In genomic region chr2:2806711-2807110, GRCh38 we compare ENCODE assay signal across 13 cellular contexts.
A peak's percentile ranks its signal among the peaks of the same experiment; 100 is the strongest.
DNase-seq lines count a peak whose midpoint lies in the region; ATAC-seq and TF ChIP-seq lines count a peak whose summit lies in the region.
"Had no signal": no experiment of that assay in that cellular context is flagged by ENCODE, and none has a peak within 500 bp of the region (broad histone marks: within the 10 kb centered on the region; RNA-seq: fewer than 3 reads in every experiment).

No MANE protein-coding gene starts in this region.

- H3K4me1 Mint-ChIP-seq in WTC11, result peaks cover 4% of the 10 kb centered on the region; the same call in 1 of the 2 replicates
- H3K4me1 Mint-ChIP-seq: CD4-positive, CD25-positive, alpha-beta regulatory T cell had no signal

- no peak overlapping the region for H3K27ac Mint-ChIP-seq in WTC11
- H3K27ac Mint-ChIP-seq: CD4-positive, CD25-positive, alpha-beta regulatory T cell; HFFc6 had no signal

- intact Hi-C loops in upper lobe of right lung (cut with DNase I), result no loop called here

- CTCF ChIA-PET in WTC11 (lab: Charles Lee), result no interaction called here

- peaks cover 15% of the 10 kb centered on the region for H3K36me3 Mint-ChIP-seq in WTC11
- H3K36me3 Mint-ChIP-seq: CD4-positive, CD25-positive, alpha-beta regulatory T cell had no signal

- H3K4me3 ChIP-seq in H7 (ENCODE audit: insufficient read depth, low read depth, low read length) (no peak overlapping the region), upper lobe of right lung (no peak overlapping the region)
- H3K4me3 ChIP-seq: BLaER1 treated with 17β-estradiol and CSF1 and Interleukin-3, amounts not matched to agents 10 nM and 100 nM had no signal

- peaks cover 3% of the 10 kb centered on the region for H3K27me3 Mint-ChIP-seq in WTC11 (ENCODE audit: low read depth)
- H3K27me3 Mint-ChIP-seq: CD4-positive, CD25-positive, alpha-beta regulatory T cell had no signal

- no peaks in the 10 kb centered on the region for H3K27me3 ChIP-seq in H7 (ENCODE audit: control insufficient read depth, insufficient read depth, low read length)
- H3K27me3 ChIP-seq in upper lobe of right lung, result no peaks in the 10 kb centered on the region
- H3K27me3 ChIP-seq: BLaER1 treated with 17β-estradiol and CSF1 and Interleukin-3, amounts not matched to agents 10 nM and 100 nM had no signal

- H3K4me3 Mint-ChIP-seq in WTC11, result no peak overlapping the region
- H3K4me3 Mint-ChIP-seq: CD4-positive, CD25-positive, alpha-beta regulatory T cell; HFFc6 had no signal

- peaks cover 32% of the 10 kb centered on the region for H3K9me3 Mint-ChIP-seq in WTC11

- H3K9me3 ChIP-seq in upper lobe of right lung, result no peaks in the 10 kb centered on the region

- peak; percentile 18 for ATAC-seq in upper lobe of right lung
- no peak for ATAC-seq in WTC11

- no peaks in the 10 kb centered on the region for H3K4me1 ChIP-seq in upper lobe of right lung

- peak; percentile 26 for DNase-seq in activated CD8-positive, alpha-beta memory T cell treated with anti-CD3 and anti-CD28 coated beads for 24 hours
- no peak for DNase-seq in activated CD8-positive, alpha-beta memory T cell treated with anti-CD3 and anti-CD28 coated beads, Interleukin-2, amount 50 U/mL, for 48 hours
- DNase-seq in H7, result peak; percentile 17
- DNase-seq in islet precursor cell, result peak; percentile 18
- no peak for DNase-seq in upper lobe of right lung
- no peak for DNase-seq in SK-N-DZ (ENCODE audit: low spot score)
- no peak for DNase-seq in WTC11 (ENCODE audit: low spot score)
- DNase-seq: ACHN; CD4-positive, CD25-positive, alpha-beta regulatory T cell; DMS 273 treated with DMSO at 0.1 percent for 48 hours; HCEC 1CT; HFFc6 had no signal

- TF ChIP-seq CTCF in upper lobe of right lung (IDR thresholded peaks at IDR 0.05), result no peak
- no peak for TF ChIP-seq CTCF in WTC11 (IDR thresholded peaks at IDR 0.05)

- POLR2A ChIA-PET in WTC11 (lab: Charles Lee), result no interaction called here

- no peaks in the 10 kb centered on the region for H3K36me3 ChIP-seq in H7 (replicated peaks; ENCODE audit: control insufficient read depth, insufficient read depth, low read length)
- no peaks in the 10 kb centered on the region for H3K36me3 ChIP-seq in upper lobe of right lung
- H3K36me3 ChIP-seq: BLaER1 treated with 17β-estradiol and CSF1 and Interleukin-3, amounts not matched to agents 10 nM and 100 nM had no signal

- H3K27ac ChIP-seq in upper lobe of right lung, result no peak overlapping the region
- H3K27ac ChIP-seq: BLaER1 treated with 17β-estradiol and CSF1 and Interleukin-3, amounts not matched to agents 10 nM and 100 nM had no signal

TF ChIP-seq in WTC11, 78 proteins besides CTCF, POLR2A, EP300 and RAD21 (continues in another document):
- TF ChIP-seq E2F4 (CRISPR knock-in tag; IDR thresholded peaks at IDR 0.05; ENCODE audit: borderline replicate concordance, low read depth) (no peak), ZNF532 (CRISPR knock-in tag; IDR thresholded peaks at IDR 0.05; ENCODE audit: borderline replicate concordance) (no peak), ETV6 (CRISPR knock-in tag; IDR thresholded peaks at IDR 0.05) (no peak), ZNF219 (CRISPR knock-in tag; IDR thresholded peaks at IDR 0.05; ENCODE audit: borderline replicate concordance) (no peak), PRRX2 (CRISPR knock-in tag; IDR thresholded peaks at IDR 0.05) (no peak), ZNF138 (CRISPR knock-in tag; conservative IDR thresholded peaks at IDR 0.05) (no peak), ATF2 (CRISPR knock-in tag; IDR thresholded peaks at IDR 0.05; ENCODE audit: borderline replicate concordance, low read depth) (no peak), ZNF121 (CRISPR knock-in tag; IDR thresholded peaks at IDR 0.05) (no peak), JUN (CRISPR knock-in tag; IDR thresholded peaks at IDR 0.05) (no peak), RORB (CRISPR knock-in tag; IDR thresholded peaks at IDR 0.05) (no peak), E2F1 (CRISPR knock-in tag; IDR thresholded peaks at IDR 0.05) (no peak), ATF6 (CRISPR knock-in tag; IDR thresholded peaks at IDR 0.05) (no peak), KAT7 (CRISPR knock-in tag; IDR thresholded peaks at IDR 0.05; ENCODE audit: borderline replicate concordance) (no peak), ZNF423 (CRISPR knock-in tag; IDR thresholded peaks at IDR 0.05) (no peak)

Comparison
In these comparisons a context has a peak if more than half of its experiments do, and no peak if none do; other contexts are left out.
1. DNase-seq: peak in activated CD8-positive, alpha-beta memory T cell treated with anti-CD3 and anti-CD28 coated beads for 24 hours (single experiment), H7 (single experiment) and islet precursor cell (single experiment); none in activated CD8-positive, alpha-beta memory T cell treated with anti-CD3 and anti-CD28 coated beads, Interleukin-2, amount 50 U/mL, for 48 hours (single experiment), upper lobe of right lung (single experiment), SK-N-DZ (single experiment) and WTC11 (single experiment).